ENCODE assay signal across 8 cellular contexts in the genomic region with DNA sequence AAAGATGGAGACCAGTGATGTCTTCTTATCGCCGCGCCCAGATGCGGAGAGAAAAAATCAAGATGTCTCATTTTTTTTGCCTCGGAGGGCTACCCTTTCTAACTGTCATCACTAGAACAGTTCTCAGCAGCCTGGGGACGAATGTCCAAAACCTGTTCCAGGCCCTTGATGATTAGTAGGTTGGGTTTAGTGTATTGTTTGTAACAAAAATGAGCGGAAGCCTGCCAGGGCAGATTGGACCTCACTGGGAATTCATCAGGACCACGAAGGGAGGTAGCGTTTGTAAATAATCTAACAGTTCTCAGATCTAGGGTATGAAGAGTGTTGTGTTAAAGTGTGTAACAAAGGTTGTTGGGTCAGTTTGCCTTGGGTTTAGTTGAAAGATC. TPM values are rescaled to one million over a fixed set of nuclear protein-coding genes. Genes with fewer than 3 reads are reported as not detected.
DNase-seq lines count a peak whose midpoint lies in the region; ATAC-seq and TF ChIP-seq lines count a peak whose summit lies in the region.

No MANE protein-coding gene starts in this region.

- ATAC-seq in lower lobe of right lung (no peak), HG03135 (IDR thresholded peaks at IDR 0.05; ENCODE audit: unreplicated experiment) (no peak)

- H3K9me3 ChIP-seq in lower lobe of right lung, result no peaks in the 10 kb centered on the region

- intact Hi-C loops in lower lobe of right lung (cut with DNase I), result no loop called here

- peaks cover 49% of the 10 kb centered on the region for H3K4me1 ChIP-seq in lower lobe of right lung

- H3K4me3 ChIP-seq in astrocyte of the spinal cord (ENCODE audit: low read depth, low read length) (peak overlapping the region; percentile 74), lower lobe of right lung (peak overlapping the region; percentile 85)

- H3K27me3 ChIP-seq in lower lobe of right lung (ENCODE audit: low read depth), result no peaks in the 10 kb centered on the region

- no peak for DNase-seq in activated naive CD4-positive, alpha-beta T cell treated with Interleukin-2 at 50 U/mL for 16 hours
- no peak for DNase-seq in astrocyte of the spinal cord (ENCODE audit: low read depth, low spot score)
- DNase-seq in lower lobe of right lung, result no peak
- no peak for DNase-seq in type B pancreatic cell (ENCODE audit: extremely low spot score, unreplicated experiment)
- no peak for DNase-seq in NCI-H446 treated with DMSO at 0.1 percent for 48 hours (lab: John Stamatoyannopoulos, UW)
- DNase-seq in NCI-H1105 (lab: John Stamatoyannopoulos, UW), result no peak

- in situ Hi-C loops in astrocyte of the spinal cord (cut with HindIII; ENCODE audit: low sequenced_read_pairs), result no loop called here

- peak overlapping the region; percentile 88 for H3K27ac ChIP-seq in lower lobe of right lung

- peak overlapping the region; percentile 96 for H3K27ac Mint-ChIP-seq in activated naive CD4-positive, alpha-beta T cell treated with anti-CD3 and anti-CD28 coated beads, Interleukin-2, amount 50 U/mL, for 24 hours
- peak overlapping the region; percentile 79 for H3K27ac Mint-ChIP-seq in type B pancreatic cell

- TF ChIP-seq CTCF in astrocyte of the spinal cord (IDR thresholded peaks at IDR 0.05; ENCODE audit: low read depth, low read length), result no peak
- TF ChIP-seq CTCF in lower lobe of right lung (IDR thresholded peaks at IDR 0.05), result no peak
- no peak for TF ChIP-seq CTCF in type B pancreatic cell (conservative IDR thresholded peaks at IDR 0.05)

- no peaks in the 10 kb centered on the region for H3K27me3 Mint-ChIP-seq in activated naive CD4-positive, alpha-beta T cell treated with anti-CD3 and anti-CD28 coated beads, Interleukin-2, amount 50 U/mL, for 24 hours
- no peaks in the 10 kb centered on the region for H3K27me3 Mint-ChIP-seq in type B pancreatic cell

- peak overlapping the region; percentile 86 for H3K4me3 Mint-ChIP-seq in activated naive CD4-positive, alpha-beta T cell treated with anti-CD3 and anti-CD28 coated beads, Interleukin-2, amount 50 U/mL, for 24 hours
- peak overlapping the region; percentile 86 for H3K4me3 Mint-ChIP-seq in type B pancreatic cell

- H3K36me3 ChIP-seq in lower lobe of right lung, result no peaks in the 10 kb centered on the region

- H3K36me3 Mint-ChIP-seq in activated naive CD4-positive, alpha-beta T cell treated with anti-CD3 and anti-CD28 coated beads, Interleukin-2, amount 50 U/mL, for 24 hours, result no peaks in the 10 kb centered on the region
- no peaks in the 10 kb centered on the region for H3K36me3 Mint-ChIP-seq in type B pancreatic cell

- H3K4me1 Mint-ChIP-seq in activated naive CD4-positive, alpha-beta T cell treated with anti-CD3 and anti-CD28 coated beads, Interleukin-2, amount 50 U/mL, for 24 hours, result peaks cover 76% of the 10 kb centered on the region
- peaks cover 27% of the 10 kb centered on the region for H3K4me1 Mint-ChIP-seq in type B pancreatic cell (ENCODE audit: unreplicated experiment)

- H3K9me3 Mint-ChIP-seq in activated naive CD4-positive, alpha-beta T cell treated with anti-CD3 and anti-CD28 coated beads, Interleukin-2, amount 50 U/mL, for 24 hours, result no peaks in the 10 kb centered on the region
- no peaks in the 10 kb centered on the region for H3K9me3 Mint-ChIP-seq in type B pancreatic cell

RNA-seq across cellular contexts. Expression of gene CEP68, which starts 0.8 kb away (rescaled TPM):
- total RNA-seq in lower lobe of right lung, result 12.6 TPM
- 8.3 and 21.5 TPM in 2 replicates for total RNA-seq in type B pancreatic cell (ENCODE audit: low replicate concordance)
